ENCODE assay signal across 18 cellular contexts in genomic region chr2:200125463-200125862, GRCh38.
"Had no signal": no experiment of that assay in that cellular context is flagged by ENCODE, and none has a peak within 500 bp of the region (broad histone marks: within the 10 kb centered on the region; RNA-seq: fewer than 3 reads in every experiment).

No MANE protein-coding gene starts in this region.

- FAIRE-seq: TTC549 had no signal

- H3K4me3 ChIP-seq: coronary artery, esophagus squamous epithelium, right atrium auricular region, skin epidermis had no signal

- ATAC-seq: left ventricle myocardium superior; natural killer cell; stimulated activated naive CD8-positive, alpha-beta T cell treated with anti-CD3 and anti-CD28 coated beads, Interleukin-15, Interleukin-2, amounts not matched to agents 100 U/mL and 50 U/mL, for 24 hours; T-helper 17 cell had no signal

- H3K27me3 ChIP-seq: esophagus squamous epithelium, right atrium auricular region had no signal

- H3K36me3 ChIP-seq: esophagus squamous epithelium, right atrium auricular region had no signal

- H3K4me1 ChIP-seq: right atrium auricular region had no signal

- H3K9me3 ChIP-seq: esophagus squamous epithelium, right atrium auricular region had no signal

- DNase-seq: activated CD4-positive, alpha-beta T cell treated with anti-CD3 and anti-CD28 coated beads, Interleukin-2, amount 10 ng/mL, durations not matched to agents 7 days and 5 days; activated gamma-delta T cell treated with Interleukin-2 at 50 U/mL for 16 hours; amygdala; central memory CD4-positive, alpha-beta T cell; effector CD4-positive, alpha-beta T cell; esophagus squamous epithelium; hypothalamus; left ventricle myocardium superior; natural killer cell; nucleus accumbens; stimulated activated CD4-positive, alpha-beta T cell treated with anti-CD3 and anti-CD28 coated beads, Interleukin-4, amount 100 ng/mL, for 4 hours; stimulated activated CD8-positive, alpha-beta memory T cell treated with anti-CD3 and anti-CD28 coated beads, Interleukin-4, amount 100 ng/mL, for 48 hours; stimulated activated naive CD8-positive, alpha-beta T cell treated with anti-CD3 and anti-CD28 coated beads, Interleukin-15, Interleukin-2, amounts not matched to agents 100 U/mL and 50 U/mL, for 24 hours; T-helper 17 cell had no signal

- H3K27ac ChIP-seq: coronary artery, esophagus squamous epithelium, right atrium auricular region, skin epidermis had no signal
